ENCODE assay signal across 8 cellular contexts in the genomic region with DNA sequence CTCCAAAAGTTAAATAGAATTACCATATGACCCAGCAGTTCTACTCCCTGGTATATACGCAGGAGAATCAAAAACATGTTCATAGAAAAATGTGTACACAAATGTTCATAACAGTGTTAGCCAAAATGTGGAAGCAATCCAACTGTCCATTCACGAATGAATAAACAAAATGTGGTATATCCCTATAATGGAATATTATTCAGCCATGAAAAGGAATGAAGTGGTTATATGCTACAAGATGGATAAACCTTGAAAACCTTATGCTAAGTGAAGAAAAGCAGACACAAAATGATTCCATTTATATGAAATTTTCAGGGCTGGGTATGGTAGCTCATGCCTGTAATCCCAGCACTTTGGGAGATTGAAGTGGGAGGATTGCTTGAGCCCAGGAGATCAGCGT.
"Had no signal": no experiment of that assay in that cellular context is flagged by ENCODE, and none has a peak within 500 bp of the region (broad histone marks: within the 10 kb centered on the region; RNA-seq: fewer than 3 reads in every experiment).

No MANE protein-coding gene starts in this region.

- DNase-seq: GDM1, GF-D8 had no signal

- FAIRE-seq: G401.6, GM12878, GM12891, GM12892, GM18507, GM19239 had no signal

- H3K4me3 ChIP-seq: GM12878 had no signal

- ATAC-seq: GM12878 had no signal
